30 cellular contexts compared by ENCODE assay signal in genomic region chr12:90008277-90008676, GRCh38.
"Had no signal": no experiment of that assay in that cellular context is flagged by ENCODE, and none has a peak within 500 bp of the region (broad histone marks: within the 10 kb centered on the region; RNA-seq: fewer than 3 reads in every experiment).

No MANE protein-coding gene starts in this region.

- H3K27ac Mint-ChIP-seq: activated B cell treated with CpG ODN at 0.5 μM for 24 hours; activated CD4-positive, alpha-beta memory T cell treated with anti-CD3 and anti-CD28 coated beads for 36 hours; activated CD4-positive, alpha-beta T cell treated with anti-CD3 and anti-CD28 coated beads, Interleukin-2, amount 10 ng/mL, durations not matched to agents 7 days and 5 days; activated naive CD8-positive, alpha-beta T cell treated with anti-CD3 and anti-CD28 coated beads, Interleukin-2, amount 10 ng/mL, durations not matched to agents 7 days and 5 days; activated T-helper 2 cell treated with anti-CD3 and anti-CD28 coated beads, Interferon-gamma antibody, Interleukin-2, Interleukin-4, amounts not matched to agents 10 μg/mL and 5 μg/mL and 100 μg/mL, durations not matched to agents 14 hours and 24 hours and 36 hours; T-helper 1 cell treated with Interleukin-12 subunit alpha and Interleukin-12 subunit beta and Interleukin-4 antibody, amounts not matched to agents 30 μg/mL and 1 μg/mL, for 36 hours had no signal

- H3K27ac ChIP-seq: adrenal gland, breast epithelium, Peyer's patch, RWPE1, SJCRH30 had no signal

- H3K4me1 ChIP-seq: adrenal gland, breast epithelium, Peyer's patch, SJCRH30 had no signal

- H3K4me3 Mint-ChIP-seq: activated B cell treated with CpG ODN at 0.5 μM for 24 hours; activated CD4-positive, alpha-beta memory T cell treated with anti-CD3 and anti-CD28 coated beads for 36 hours; activated CD4-positive, alpha-beta T cell treated with anti-CD3 and anti-CD28 coated beads, Interleukin-2, amount 10 ng/mL, durations not matched to agents 7 days and 5 days; activated naive CD8-positive, alpha-beta T cell treated with anti-CD3 and anti-CD28 coated beads, Interleukin-2, amount 10 ng/mL, durations not matched to agents 7 days and 5 days; T-helper 1 cell treated with Interleukin-12 subunit alpha and Interleukin-12 subunit beta and Interleukin-4 antibody, amounts not matched to agents 30 μg/mL and 1 μg/mL, for 36 hours had no signal

- H3K4me3 ChIP-seq: adrenal gland, breast epithelium, Peyer's patch, SJCRH30 had no signal

- H3K36me3 Mint-ChIP-seq: activated CD4-positive, alpha-beta memory T cell treated with anti-CD3 and anti-CD28 coated beads for 36 hours; activated naive CD8-positive, alpha-beta T cell treated with anti-CD3 and anti-CD28 coated beads, Interleukin-2, amount 10 ng/mL, durations not matched to agents 7 days and 5 days had no signal

- H3K27me3 ChIP-seq: adrenal gland, breast epithelium, Peyer's patch, SJCRH30 had no signal

- H3K27me3 Mint-ChIP-seq: activated B cell treated with CpG ODN at 0.5 μM for 24 hours; activated CD4-positive, alpha-beta memory T cell treated with anti-CD3 and anti-CD28 coated beads for 36 hours; activated CD4-positive, alpha-beta T cell treated with anti-CD3 and anti-CD28 coated beads, Interleukin-2, amount 10 ng/mL, durations not matched to agents 7 days and 5 days; activated naive CD8-positive, alpha-beta T cell treated with anti-CD3 and anti-CD28 coated beads, Interleukin-2, amount 10 ng/mL, durations not matched to agents 7 days and 5 days had no signal

- H3K9me3 ChIP-seq: adrenal gland, breast epithelium, Peyer's patch, SJCRH30 had no signal

- H3K36me3 ChIP-seq: adrenal gland, breast epithelium, Peyer's patch, SJCRH30 had no signal

- ATAC-seq: SK-N-SH treated with all-trans-retinoic acid at 6 μM for 48 hours had no signal

- H3K4me1 Mint-ChIP-seq: activated CD4-positive, alpha-beta T cell treated with anti-CD3 and anti-CD28 coated beads, Interleukin-2, amount 10 ng/mL, durations not matched to agents 7 days and 5 days; activated naive CD8-positive, alpha-beta T cell treated with anti-CD3 and anti-CD28 coated beads, Interleukin-2, amount 10 ng/mL, durations not matched to agents 7 days and 5 days had no signal

- DNase-seq: activated B cell treated with CpG ODN at 0.5 μM for 24 hours; activated CD4-positive, alpha-beta memory T cell treated with anti-CD3 and anti-CD28 coated beads for 36 hours; activated CD4-positive, alpha-beta T cell treated with anti-CD3 and anti-CD28 coated beads, Interleukin-2, amount 10 ng/mL, durations not matched to agents 7 days and 5 days; activated gamma-delta T cell treated with Interleukin-2 at 50 U/mL for 16 hours; activated naive CD4-positive, alpha-beta T cell treated with anti-CD3 and anti-CD28 coated beads, Interleukin-2, amount 50 U/mL, for 16 hours; activated naive CD8-positive, alpha-beta T cell treated with anti-CD3 and anti-CD28 coated beads, Interleukin-2, amount 10 ng/mL, durations not matched to agents 7 days and 5 days; activated T-cell treated with anti-CD3 and anti-CD28 coated beads for 4 hours; activated T-cell treated with anti-CD3 and anti-CD28 coated beads, Interleukin-2, amount 50 U/mL, for 48 hours; adrenal gland; aorta; central memory CD4-positive, alpha-beta T cell; MM.1S; NCI-H1105 treated with DMSO at 0.1 percent for 48 hours; NCI-H1436 treated with DMSO at 0.1 percent for 48 hours; NCI-H187; NCI-H2081; NCI-H510A treated with DMSO at 0.1 percent for 48 hours; NCI-H69; NK-92 treated with Interleukin-12 subunit alpha and Interleukin-12 subunit beta, amount 100 ng/mL, for 24 hours; OCI-M1; Peyer's patch; Right ventricle myocardium superior; SJCRH30; SW 1271; T-helper 9 cell had no signal

- H3K9me3 Mint-ChIP-seq: activated CD4-positive, alpha-beta memory T cell treated with anti-CD3 and anti-CD28 coated beads for 36 hours; activated CD4-positive, alpha-beta T cell treated with anti-CD3 and anti-CD28 coated beads, Interleukin-2, amount 10 ng/mL, durations not matched to agents 7 days and 5 days; activated naive CD8-positive, alpha-beta T cell treated with anti-CD3 and anti-CD28 coated beads, Interleukin-2, amount 10 ng/mL, durations not matched to agents 7 days and 5 days; activated T-helper 2 cell treated with anti-CD3 and anti-CD28 coated beads, Interferon-gamma antibody, Interleukin-2, Interleukin-4, amounts not matched to agents 10 μg/mL and 5 μg/mL and 100 μg/mL, durations not matched to agents 14 hours and 24 hours and 36 hours; T-helper 1 cell treated with Interleukin-12 subunit alpha and Interleukin-12 subunit beta and Interleukin-4 antibody, amounts not matched to agents 30 μg/mL and 1 μg/mL, for 36 hours had no signal
